8 cellular contexts compared by ENCODE assay signal in the genomic region with DNA sequence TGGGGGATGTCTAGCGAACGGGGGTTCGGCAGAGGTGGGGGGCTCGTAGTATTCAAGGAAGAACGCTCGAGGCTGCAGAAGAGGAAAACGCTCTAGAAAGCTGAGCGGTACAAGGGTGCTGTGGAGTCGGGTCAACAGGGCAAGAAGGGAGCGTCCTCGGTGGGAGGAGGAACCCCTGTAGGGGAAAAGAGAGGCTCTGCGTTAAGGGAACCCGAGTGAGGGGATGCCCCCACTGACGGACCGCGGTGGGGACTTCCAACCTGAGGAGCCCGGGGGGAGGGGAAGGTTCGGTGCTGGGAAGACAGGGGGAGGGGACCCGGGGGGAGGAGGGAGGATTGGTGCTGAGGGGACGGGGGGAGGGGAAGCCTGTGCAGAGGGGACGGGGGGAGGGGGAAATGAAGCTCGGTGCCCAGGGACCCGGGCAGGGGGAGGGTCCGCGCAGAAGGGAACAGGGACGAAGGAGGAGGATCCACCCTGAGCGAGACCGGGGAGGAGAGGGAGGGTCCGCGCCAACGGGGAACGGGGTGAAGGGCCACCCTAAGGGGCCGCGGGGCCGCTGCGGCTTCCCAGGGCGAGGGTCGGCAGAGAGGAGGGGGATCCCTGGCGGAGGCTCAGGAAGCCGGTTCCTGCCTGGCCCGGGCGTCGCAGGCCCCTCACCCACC. TPM values are rescaled to one million over a fixed set of nuclear protein-coding genes. Genes with fewer than 3 reads are reported as not detected.
DNase-seq lines count a peak whose midpoint lies in the region; ATAC-seq, FAIRE-seq and TF ChIP-seq lines count a peak whose summit lies in the region.

No MANE protein-coding gene starts in this region.

- no TSS peak for BruUV-seq in endothelial cell of umbilical vein (replicated peaks; lab: Mats Ljungman, UMichigan)

- H3K36me3 ChIP-seq in SK-N-SH (replicated peaks in 1 of 2; ENCODE audit: control insufficient read depth in 1 of 2, insufficient read depth in 2 of 2, low read length in 1 of 2) (no peaks in the 10 kb centered on the region), endothelial cell of umbilical vein (ENCODE audit: control insufficient read depth in 2 of 2, extremely low read depth in 1 of 2, insufficient read depth in 2 of 2, low read length in 2 of 2) (no peaks in the 10 kb centered on the region)

- peak overlapping the region; percentile 90 for H3K4me3 Mint-ChIP-seq in natural killer cell

- dilution Hi-C loops in endothelial cell of umbilical vein (cut with MboI; ENCODE audit: extremely low pct_ligation_motif_present, low sequenced_read_pairs), result no loop called here

- no peak for TF ChIP-seq EP300 in SK-N-SH (IDR thresholded peaks at IDR 0.05; ENCODE audit: borderline replicate concordance in 1 of 2, low read depth in 1 of 2, low read length in 1 of 2)

- H3K4me1 ChIP-seq in SK-N-SH (ENCODE audit: control insufficient read depth in 1 of 2, insufficient read depth in 2 of 2, low read depth in 1 of 2, low read length in 1 of 2), result peaks cover 8 to 16% of the 10 kb centered on the region in 2 experiments; a peak in 3 of 4 replicates
- peaks cover 10% of the 10 kb centered on the region for H3K4me1 ChIP-seq in endothelial cell of umbilical vein (ENCODE audit: control insufficient read depth, extremely low read depth, insufficient read depth, low read length)

- H3K9me1 ChIP-seq in endothelial cell of umbilical vein (replicated peaks; ENCODE audit: control insufficient read depth, extremely low read depth, insufficient read depth, low read length), result no peaks in the 10 kb centered on the region

- peak overlapping the region; percentile 60 to 86 for H3K27ac Mint-ChIP-seq in natural killer cell

- H3K4me2 ChIP-seq in SK-N-SH, result peak overlapping the region; percentile 97
- peak overlapping the region; percentile 77 for H3K4me2 ChIP-seq in endothelial cell of umbilical vein (ENCODE audit: insufficient read depth, low read length)

- WGBS in SK-N-SH (ENCODE audit: low lambda C conversion rate), result 2% methylated on average over 37 of the region's 43 CpGs

- H3K9me3 ChIP-seq in SK-N-SH (no peaks in the 10 kb centered on the region), endothelial cell of umbilical vein (replicated peaks; ENCODE audit: control insufficient read depth, insufficient read depth, low read length) (no peaks in the 10 kb centered on the region)

- H3K4me1 Mint-ChIP-seq in natural killer cell, result peaks cover 37% of the 10 kb centered on the region in 2 donors

- TF ChIP-seq CTCF in AG09309 (IDR thresholded peaks at IDR 0.05; ENCODE audit: control insufficient read depth, insufficient read depth, low read depth, low read length, missing control alignments) (no peak), SK-N-SH (IDR thresholded peaks at IDR 0.05) (no peak), endothelial cell of umbilical vein (IDR thresholded peaks at IDR 0.05; ENCODE audit: extremely low read depth in 1 of 2, insufficient read depth in 1 of 2, low read depth in 1 of 2, low read length in 2 of 2) (no peak), natural killer cell (IDR thresholded peaks at IDR 0.05) (no peak)

- H3K9ac ChIP-seq in SK-N-SH (peak overlapping the region; percentile 63), endothelial cell of umbilical vein (replicated peaks; ENCODE audit: extremely low read depth, insufficient read depth, low read length) (no peak overlapping the region)

- peaks cover 48 to 51% of the 10 kb centered on the region in 2 donors for H3K27me3 Mint-ChIP-seq in natural killer cell (ENCODE audit: low read depth in 2 of 2)

- CTCF ChIA-PET in SK-N-SH (lab: Yijun Ruan, JAX), result interaction anchor here (0.7 to 16.2 kb wide), 19 partner anchors 8 to 976 kb away, joined by 3 to 1436 read pairs (median 9); a partner anchor contains a TSS
- CTCF ChIA-PET in endothelial cell of umbilical vein (lab: Charles Lee), result interaction anchor here (1.4 to 11.2 kb wide), 11 partner anchors 9 to 373 kb away, joined by 5 to 967 read pairs (median 10); a partner anchor contains a TSS

- H3K79me2 ChIP-seq in SK-N-SH (ENCODE audit: insufficient read depth) (peaks cover 38% of the 10 kb centered on the region), endothelial cell of umbilical vein (ENCODE audit: control insufficient read depth, insufficient read depth, low read length) (no peaks in the 10 kb centered on the region)

- H3K27me3 ChIP-seq in SK-N-SH (ENCODE audit: insufficient read depth) (no peaks in the 10 kb centered on the region), endothelial cell of umbilical vein (ENCODE audit: control insufficient read depth in 2 of 2, insufficient read depth in 2 of 2, low read length in 2 of 2) (peaks cover 39 to 50% of the 10 kb centered on the region in 2 experiments)

- POLR2A ChIA-PET in SK-N-SH (lab: Yijun Ruan, JAX), result interaction anchor here (0.6 to 5.0 kb wide), 4 partner anchors 73 to 98 kb away, joined by 3 to 42 read pairs (median 7); a partner anchor contains a TSS
- POLR2A ChIA-PET in endothelial cell of umbilical vein (lab: Charles Lee), result interaction anchor here (0.6 to 0.7 kb wide), 3 partner anchors 91 to 734 kb away, joined by 3 to 10 read pairs (median 4); no protein-coding TSS in a partner anchor

- TF ChIP-seq RAD21 in SK-N-SH (IDR thresholded peaks at IDR 0.05; ENCODE audit: low read length), result no peak

- peaks cover 24% of the 10 kb centered on the region for H3F3A ChIP-seq in SK-N-SH (replicated peaks; ENCODE audit: insufficient read depth)

- FAIRE-seq in endothelial cell of umbilical vein (lab: Jason Lieb, UNC), result no peak
- FAIRE-seq in RCC 7860 (lab: Jason Lieb, UNC), result no peak

- H3K4me3 ChIP-seq in AG09309 (ENCODE audit: control insufficient read depth, low read depth, low read length) (peak overlapping the region; percentile 56), SK-N-SH (ENCODE audit: low read depth in 2 of 2, low read length in 1 of 2) (peak overlapping the region; percentile 75 to 92), endothelial cell of umbilical vein (replicated peaks in 1 of 3; ENCODE audit: insufficient read depth in 1 of 3, low read depth in 1 of 3, low read length in 3 of 3) (peak overlapping the region; percentile 29 to 62 (median 54))

- no peaks in the 10 kb centered on the region for H3K36me3 Mint-ChIP-seq in natural killer cell

- peak overlapping the region; percentile 39 to 71; a peak in 2 of 4 replicates for H3K27ac ChIP-seq in SK-N-SH (ENCODE audit: low read depth in 2 of 2, low read length in 1 of 2)
- H3K27ac ChIP-seq in endothelial cell of umbilical vein (ENCODE audit: insufficient read depth, low read depth, low read length), result no peak overlapping the region

- no peak for DNase-seq in AG09309 (ENCODE audit: low read depth)
- peak; percentile 75 for DNase-seq in SK-N-SH
- no peak for DNase-seq in endothelial cell of umbilical vein (ENCODE audit: low read depth, low spot score)
- DNase-seq in natural killer cell, result no peak
- no peak for DNase-seq in RCC 7860 (ENCODE audit: low spot score)

- intact Hi-C loops in endothelial cell of umbilical vein (cut with micrococcal nuclease), result loop anchor here (1.0 to 5.0 kb wide), 2 partner anchors 111 to 472 kb away; a partner anchor contains a TSS
- intact Hi-C loops in natural killer cell (cut with micrococcal nuclease), result loop anchor here (1.0 to 5.0 kb wide), 3 partner anchors 102 to 373 kb away; a partner anchor contains a TSS

- H2AFZ ChIP-seq in SK-N-SH (ENCODE audit: low read depth) (peak overlapping the region; percentile 81; the same call in 1 of the 2 replicates), endothelial cell of umbilical vein (ENCODE audit: low read depth, low read length) (peak overlapping the region; percentile 81)

- no peaks in the 10 kb centered on the region for H3K9me3 Mint-ChIP-seq in natural killer cell

- no peaks in the 10 kb centered on the region for H3K9me2 ChIP-seq in SK-N-SH

- H4K20me1 ChIP-seq in SK-N-SH (ENCODE audit: insufficient read depth) (peaks cover 24% of the 10 kb centered on the region; the same call in 1 of the 2 replicates), endothelial cell of umbilical vein (replicated peaks; ENCODE audit: control insufficient read depth, extremely low read depth, insufficient read depth, low read length) (peaks cover 2% of the 10 kb centered on the region)

- peak; percentile 2 for ATAC-seq in GM21786 (IDR thresholded peaks at IDR 0.05; ENCODE audit: unreplicated experiment)
- no peak for ATAC-seq in natural killer cell
- no peak for ATAC-seq in GM18870 (IDR thresholded peaks at IDR 0.05; ENCODE audit: unreplicated experiment)
- ATAC-seq in GM19452 (IDR thresholded peaks at IDR 0.05; ENCODE audit: unreplicated experiment), result no peak

- TF ChIP-seq POLR2A in endothelial cell of umbilical vein (IDR thresholded peaks at IDR 0.05; ENCODE audit: low read depth, low read length), result no peak

TF ChIP-seq in SK-N-SH, 30 proteins besides CTCF, POLR2A, EP300 and RAD21 (continues in another document):
- TF ChIP-seq MEF2A (IDR thresholded peaks at IDR 0.05; ENCODE audit: borderline replicate concordance, low read depth), result no peak

RNA-seq across cellular contexts. Expression of a gene that starts 0.6 kb away (rescaled TPM):
- polyA plus RNA-seq in SK-N-SH (2012; rRNA removed), result 1.2 and 1.4 TPM in 2 replicates
- polyA plus RNA-seq in SK-N-SH (2012; cell fraction: cytosol; rRNA removed), result 0.63 and 1.1 TPM in 2 replicates
- polyA plus RNA-seq in SK-N-SH (2012; cell fraction: nucleus; rRNA removed), result 5.8 and 7.7 TPM in 2 replicates
- total RNA-seq in endothelial cell of umbilical vein, result 0.32 and 1.2 TPM in 2 replicates
- polyA plus RNA-seq in endothelial cell of umbilical vein, result 0.13 and 0.17 TPM in 2 replicates
- polyA plus RNA-seq in endothelial cell of umbilical vein (2011; cell fraction: cytosol; rRNA removed), result 0.06 and 0.07 TPM in 2 replicates
- polyA plus RNA-seq in endothelial cell of umbilical vein (2011; cell fraction: nucleus; rRNA removed), result 0.66 and 0.91 TPM in 2 replicates
- 0.22 and 0.24 TPM in 2 replicates for polyA plus RNA-seq in endothelial cell of umbilical vein (2012)
- 1.6 and 3.2 TPM in 2 replicates for polyA minus RNA-seq in endothelial cell of umbilical vein
- 3.4 TPM for polyA minus RNA-seq in endothelial cell of umbilical vein (2011; cell fraction: cytosol; rRNA and poly(A)+ RNA removed)
- polyA minus RNA-seq in endothelial cell of umbilical vein (2011; cell fraction: nucleus; rRNA and poly(A)+ RNA removed), result 0.91 and 1.3 TPM in 2 replicates
- total RNA-seq in natural killer cell, result under 1 TPM; 0.07 to 0.75 (median 0.49) TPM

RNA-seq across cellular contexts. Expression of a gene that starts 6.4 kb away (rescaled TPM):
- 4.8 and 7.7 TPM in 2 replicates for polyA plus RNA-seq in SK-N-SH (2012; rRNA removed)
- 4.7 and 6.5 TPM in 2 replicates for polyA plus RNA-seq in SK-N-SH (2012; cell fraction: cytosol; rRNA removed)
- 4.8 and 5.3 TPM in 2 replicates for polyA plus RNA-seq in SK-N-SH (2012; cell fraction: nucleus; rRNA removed)
- total RNA-seq in endothelial cell of umbilical vein, result 0.32 and 1.1 TPM in 2 replicates
- polyA plus RNA-seq in endothelial cell of umbilical vein, result 0.81 and 0.92 TPM in 2 replicates
- 0.30 and 0.42 TPM in 2 replicates for polyA plus RNA-seq in endothelial cell of umbilical vein (2011; cell fraction: cytosol; rRNA removed)
- polyA plus RNA-seq in endothelial cell of umbilical vein (2011; cell fraction: nucleus; rRNA removed), result 0.37 and 0.49 TPM in 2 replicates
- 0.25 and 0.75 TPM in 2 replicates for polyA plus RNA-seq in endothelial cell of umbilical vein (2012)
- polyA minus RNA-seq in endothelial cell of umbilical vein, result 0.44 and 0.55 TPM in 2 replicates
- polyA minus RNA-seq in endothelial cell of umbilical vein (2011; cell fraction: cytosol; rRNA and poly(A)+ RNA removed), result 3.0 TPM
- 0.10 and 0.29 TPM in 2 replicates for polyA minus RNA-seq in endothelial cell of umbilical vein (2011; cell fraction: nucleus; rRNA and poly(A)+ RNA removed)
- not detected for total RNA-seq in natural killer cell
